In the genomic region with DNA sequence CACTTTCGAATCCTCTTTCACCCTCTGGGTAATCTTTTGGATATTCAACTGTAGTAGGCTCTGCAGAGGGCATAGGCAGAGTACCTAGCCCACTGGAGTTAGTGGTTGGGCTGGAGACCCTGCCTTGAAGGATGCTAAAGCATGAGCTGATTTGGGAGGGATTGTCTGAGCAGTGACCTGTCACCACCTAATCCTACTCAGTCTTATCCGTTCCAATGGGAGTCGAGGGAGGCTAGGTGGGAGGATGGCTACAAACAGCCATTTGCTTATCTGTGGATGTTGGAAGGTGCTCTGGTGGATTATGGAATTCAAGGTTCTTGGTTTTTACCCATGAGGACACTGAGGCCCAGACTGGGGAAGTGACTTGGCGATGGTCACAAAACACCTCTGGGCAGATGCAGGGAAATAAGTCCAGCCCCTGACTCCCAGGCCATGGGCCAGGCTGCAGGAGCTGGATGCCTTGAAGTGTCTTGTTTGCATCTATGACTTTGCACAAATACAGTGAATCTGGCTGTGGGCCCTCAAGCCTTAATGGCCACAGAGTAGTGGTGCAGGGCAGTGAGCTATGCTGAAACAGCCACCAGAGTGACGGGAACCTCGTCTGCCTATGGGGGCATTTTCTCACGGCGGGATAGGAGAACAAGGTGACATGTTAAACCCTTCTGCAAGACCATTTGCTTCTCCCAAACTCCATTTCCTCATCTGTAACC, we compare ENCODE assay signal across 8 cellular contexts. TPM values are rescaled to one million over a fixed set of nuclear protein-coding genes. Genes with fewer than 3 reads are reported as not detected.
DNase-seq lines count a peak whose midpoint lies in the region; ATAC-seq, FAIRE-seq and TF ChIP-seq lines count a peak whose summit lies in the region.

No MANE protein-coding gene starts in this region.

- H3K36me3 Mint-ChIP-seq in activated naive CD4-positive, alpha-beta T cell treated with anti-CD3 and anti-CD28 coated beads, Interleukin-2, amount 50 U/mL, for 24 hours = no peaks in the 10 kb centered on the region
- H3K36me3 Mint-ChIP-seq in type B pancreatic cell = peaks cover 16% of the 10 kb centered on the region

- H3K27ac Mint-ChIP-seq in activated naive CD4-positive, alpha-beta T cell treated with anti-CD3 and anti-CD28 coated beads, Interleukin-2, amount 50 U/mL, for 24 hours = peak overlapping the region; percentile 84
- H3K27ac Mint-ChIP-seq in type B pancreatic cell = peak overlapping the region; percentile 91

- DNase-seq in activated naive CD4-positive, alpha-beta T cell treated with Interleukin-2 at 50 U/mL for 16 hours = no peak
- no peak for DNase-seq in lower lobe of right lung
- no peak for DNase-seq in type B pancreatic cell (ENCODE audit: extremely low spot score, unreplicated experiment)
- DNase-seq in D721Med (ENCODE audit: insufficient read length, low spot score) = no peak
- DNase-seq in AG08395 (ENCODE audit: low spot score) = no peak
- no peak for DNase-seq in amniotic stem cell (lab: John Stamatoyannopoulos, UW)

- no peaks in the 10 kb centered on the region for H3K27me3 ChIP-seq in lower lobe of right lung (ENCODE audit: low read depth)

- ATAC-seq in lower lobe of right lung = no peak

- no peak for FAIRE-seq in D721Med (lab: Jason Lieb, UNC)

- H3K27ac ChIP-seq in angular gyrus (ENCODE audit: low read depth, low read length) (peak overlapping the region; percentile 94), lower lobe of right lung (peak overlapping the region; percentile 87)

- peaks cover 49% of the 10 kb centered on the region for H3K4me1 ChIP-seq in lower lobe of right lung

- no peaks in the 10 kb centered on the region for H3K27me3 Mint-ChIP-seq in activated naive CD4-positive, alpha-beta T cell treated with anti-CD3 and anti-CD28 coated beads, Interleukin-2, amount 50 U/mL, for 24 hours
- H3K27me3 Mint-ChIP-seq in type B pancreatic cell = no peaks in the 10 kb centered on the region

- H3K9me3 Mint-ChIP-seq in activated naive CD4-positive, alpha-beta T cell treated with anti-CD3 and anti-CD28 coated beads, Interleukin-2, amount 50 U/mL, for 24 hours = no peaks in the 10 kb centered on the region
- no peaks in the 10 kb centered on the region for H3K9me3 Mint-ChIP-seq in type B pancreatic cell

- H3K4me3 ChIP-seq in lower lobe of right lung = peak overlapping the region; percentile 65

- intact Hi-C loops in lower lobe of right lung (cut with DNase I) = no loop called here

- no peak for TF ChIP-seq CTCF in lower lobe of right lung (IDR thresholded peaks at IDR 0.05)
- TF ChIP-seq CTCF in type B pancreatic cell (conservative IDR thresholded peaks at IDR 0.05) = no peak
- no peak for TF ChIP-seq CTCF in D721Med (IDR thresholded peaks at IDR 0.05; ENCODE audit: insufficient read depth, missing control alignments)

- peaks cover 21% of the 10 kb centered on the region for H3K36me3 ChIP-seq in lower lobe of right lung

- no peaks in the 10 kb centered on the region for H3K9me3 ChIP-seq in lower lobe of right lung

- H3K4me1 Mint-ChIP-seq in activated naive CD4-positive, alpha-beta T cell treated with anti-CD3 and anti-CD28 coated beads, Interleukin-2, amount 50 U/mL, for 24 hours = peaks cover 38% of the 10 kb centered on the region
- H3K4me1 Mint-ChIP-seq in type B pancreatic cell (ENCODE audit: unreplicated experiment) = peaks cover 26% of the 10 kb centered on the region

- peak overlapping the region; percentile 86 for H3K4me3 Mint-ChIP-seq in activated naive CD4-positive, alpha-beta T cell treated with anti-CD3 and anti-CD28 coated beads, Interleukin-2, amount 50 U/mL, for 24 hours
- H3K4me3 Mint-ChIP-seq in type B pancreatic cell = peak overlapping the region; percentile 85

RNA-seq across cellular contexts. Expression of gene KMT5A, which starts 3.7 kb away (rescaled TPM):
- total RNA-seq in lower lobe of right lung (41.7 TPM), type B pancreatic cell (ENCODE audit: low replicate concordance) (45.9 and 52.6 TPM in 2 replicates)

RNA-seq across cellular contexts. Expression of gene SBNO1, which starts 23.0 kb away (rescaled TPM):
- total RNA-seq in lower lobe of right lung (28.2 TPM), type B pancreatic cell (ENCODE audit: low replicate concordance) (42.3 and 43.1 TPM in 2 replicates)

RNA-seq across cellular contexts. Expression of gene RILPL2, which starts 48.8 kb away (rescaled TPM):
- total RNA-seq in lower lobe of right lung = 18.6 TPM
- total RNA-seq in type B pancreatic cell (ENCODE audit: low replicate concordance) = 1.00 and 1.4 TPM in 2 replicates
